ENCODE assay signal across 15 cellular contexts in the genomic region with DNA sequence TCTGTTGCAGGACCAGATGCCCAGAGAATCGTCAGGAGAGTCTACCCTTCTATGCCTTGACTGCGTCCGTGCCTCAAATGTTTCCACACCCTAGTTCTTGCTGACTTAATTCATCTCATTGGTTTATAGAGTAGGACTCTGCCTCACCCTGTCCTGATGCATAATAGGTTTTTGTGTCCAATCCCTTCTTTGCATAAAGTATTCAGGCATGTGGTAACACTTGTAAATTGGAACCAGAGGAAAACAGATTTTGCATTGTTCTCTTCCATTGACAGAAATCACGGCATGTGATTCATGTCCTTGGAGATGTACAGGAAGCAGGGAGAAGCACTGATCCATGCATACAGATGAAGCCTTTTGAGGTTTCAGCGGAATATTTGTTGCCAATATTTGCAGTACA. TPM values are rescaled to one million over a fixed set of nuclear protein-coding genes. Genes with fewer than 3 reads are reported as not detected.
"Had no signal": no experiment of that assay in that cellular context is flagged by ENCODE, and none has a peak within 500 bp of the region (broad histone marks: within the 10 kb centered on the region; RNA-seq: fewer than 3 reads in every experiment).

No MANE protein-coding gene starts in this region.

- H3K9me3 ChIP-seq: esophagus squamous epithelium, gastrocnemius medialis, neutrophil had no signal

- FAIRE-seq: kidney had no signal

- H3K4me3 ChIP-seq: esophagus squamous epithelium, gastrocnemius medialis had no signal

- H3K27ac ChIP-seq: brain microvascular endothelial cell, esophagus squamous epithelium, gastrocnemius medialis, neutrophil had no signal

- H3K4me1 ChIP-seq: esophagus squamous epithelium, gastrocnemius medialis had no signal

- ATAC-seq: gastrocnemius medialis; sciatic nerve; stimulated activated naive B cell treated with anti-CD40 and anti-IgM and Interleukin-4, amounts not matched to agents 10 μg/mL and 1 μg/mL and 100 μg/mL, for 72 hours had no signal

- DNase-seq: activated naive CD4-positive, alpha-beta T cell treated with anti-CD3 and anti-CD28 coated beads, Interleukin-2, amount 50 U/mL, for 16 hours; brain microvascular endothelial cell; esophagus squamous epithelium; gastrocnemius medialis; kidney; stimulated activated CD4-positive, alpha-beta T cell treated with anti-CD3 and anti-CD28 coated beads, Interleukin-2, amount 100 ng/mL, for 24 hours; stimulated activated naive B cell treated with anti-CD40 and anti-IgM and Interleukin-4, amounts not matched to agents 10 μg/mL and 1 μg/mL and 100 μg/mL, for 72 hours; T-helper 2 cell; trophoblast cell had no signal

- H3K36me3 ChIP-seq: brain microvascular endothelial cell, esophagus squamous epithelium, gastrocnemius medialis, neutrophil had no signal

- H3K27me3 ChIP-seq: brain microvascular endothelial cell, esophagus squamous epithelium, gastrocnemius medialis, neutrophil had no signal

RNA-seq across cellular contexts. Expression of a gene that starts 29.5 kb away (rescaled TPM):
- total RNA-seq: activated T-helper 2 cell treated with anti-CD3 and anti-CD28 coated beads, Interferon-gamma antibody, Interleukin-2, Interleukin-4, amounts not matched to agents 10 μg/mL and 5 μg/mL and 100 μg/mL, durations not matched to agents 14 hours and 24 hours and 36 hours; chondrocyte; dermis microvascular lymphatic vessel endothelial cell; esophagus squamous epithelium; gastrocnemius medialis; sciatic nerve; subcutaneous adipose tissue had no signal
